Comparison of ENCODE assay signal across 14 cellular contexts in genomic region chr14:28398501-28398900, GRCh38.
DNase-seq lines count a peak whose midpoint lies in the region; ATAC-seq and TF ChIP-seq lines count a peak whose summit lies in the region.
"Had no signal": no experiment of that assay in that cellular context is flagged by ENCODE, and none has a peak within 500 bp of the region (broad histone marks: within the 10 kb centered on the region; RNA-seq: fewer than 3 reads in every experiment).

No MANE protein-coding gene starts in this region.

- no peaks in the 10 kb centered on the region for H3K4me1 ChIP-seq in adipocyte (ENCODE audit: control insufficient read depth, insufficient read depth, low read length)
- H3K4me1 ChIP-seq: A549, BLaER1 had no signal

- peaks cover 3% of the 10 kb centered on the region for H3K9me3 ChIP-seq in adipocyte (ENCODE audit: control insufficient read depth, low read length)
- H3K9me3 ChIP-seq: A549, BLaER1 had no signal

- H3K27me3 ChIP-seq in adipocyte (replicated peaks; ENCODE audit: control insufficient read depth, insufficient read depth, low read length) = no peaks in the 10 kb centered on the region
- H3K27me3 ChIP-seq: BLaER1 had no signal

- H3K4me3 ChIP-seq in adipocyte (ENCODE audit: low read length) (peak overlapping the region; percentile 39), choroid plexus epithelial cell (ENCODE audit: low read depth, low read length) (no peak overlapping the region), fibroblast of pulmonary artery (replicated peaks; ENCODE audit: low read depth, low read length) (no peak overlapping the region)
- H3K4me3 ChIP-seq: A549, BLaER1, GM23338 had no signal

- H3K27me3 Mint-ChIP-seq in endothelial cell (ENCODE audit: unreplicated experiment) = no peaks in the 10 kb centered on the region
- H3K27me3 Mint-ChIP-seq: CD4-positive, alpha-beta T cell had no signal

- no peak overlapping the region for H3K4me3 Mint-ChIP-seq in endothelial cell (ENCODE audit: unreplicated experiment)
- H3K4me3 Mint-ChIP-seq: CD4-positive, alpha-beta T cell; GM23338 had no signal

- H3K36me3 ChIP-seq in adipocyte (ENCODE audit: control insufficient read depth, insufficient read depth, low read length, severe bottlenecking) = no peaks in the 10 kb centered on the region
- H3K36me3 ChIP-seq: BLaER1 had no signal

- peak; percentile 84 for DNase-seq in adipocyte (ENCODE audit: low read depth)
- peak; percentile 23 for DNase-seq in choroid plexus epithelial cell (ENCODE audit: low read depth)
- peak; percentile 49 for DNase-seq in fibroblast of pulmonary artery (ENCODE audit: low read depth)
- DNase-seq in retina = no peak
- no peak for DNase-seq in endothelial cell (ENCODE audit: low spot score)
- no peak for DNase-seq in C1 segment of cervical spinal cord (lab: John Stamatoyannopoulos, UW)
- DNase-seq in sciatic nerve (ENCODE audit: low spot score) = no peak
- DNase-seq: Calu3; CD4-positive, alpha-beta T cell; DMS 273 treated with DMSO at 0.1 percent for 48 hours; H7 had no signal

- intact Hi-C loops in sciatic nerve (cut with DNase I) = no loop called here

- no peak overlapping the region for H3K27ac Mint-ChIP-seq in endothelial cell (ENCODE audit: unreplicated experiment)
- H3K27ac Mint-ChIP-seq: CD4-positive, alpha-beta T cell; GM23338 had no signal

- no peaks in the 10 kb centered on the region for H3K36me3 Mint-ChIP-seq in endothelial cell (ENCODE audit: low read depth, unreplicated experiment)

- no peak overlapping the region for H3K9ac ChIP-seq in adipocyte (ENCODE audit: low read length)
- H3K9ac ChIP-seq: BLaER1 had no signal

- H3K4me1 Mint-ChIP-seq in endothelial cell (ENCODE audit: unreplicated experiment) = no peaks in the 10 kb centered on the region

- no peak for ATAC-seq in sciatic nerve
- ATAC-seq: A549, GM23338 had no signal

- TF ChIP-seq CTCF in choroid plexus epithelial cell (conservative IDR thresholded peaks at IDR 0.05; ENCODE audit: low read depth, low read length) (no peak), fibroblast of pulmonary artery (IDR thresholded peaks at IDR 0.05; ENCODE audit: low read length, missing control alignments) (no peak), endothelial cell (IDR thresholded peaks at IDR 0.05; ENCODE audit: unreplicated experiment) (no peak)

- H3K9me3 Mint-ChIP-seq in endothelial cell (ENCODE audit: unreplicated experiment) = no peaks in the 10 kb centered on the region
- H3K9me3 Mint-ChIP-seq: GM23338 had no signal

Comparison
In these comparisons a context has a peak if more than half of its experiments do, and no peak if none do; other contexts are left out.
1. DNase-seq: peak in adipocyte (single experiment), choroid plexus epithelial cell (single experiment) and fibroblast of pulmonary artery (single experiment); none in retina (single experiment), endothelial cell (single experiment), C1 segment of cervical spinal cord (0 of 14) and sciatic nerve (single experiment).